In the genomic region with DNA sequence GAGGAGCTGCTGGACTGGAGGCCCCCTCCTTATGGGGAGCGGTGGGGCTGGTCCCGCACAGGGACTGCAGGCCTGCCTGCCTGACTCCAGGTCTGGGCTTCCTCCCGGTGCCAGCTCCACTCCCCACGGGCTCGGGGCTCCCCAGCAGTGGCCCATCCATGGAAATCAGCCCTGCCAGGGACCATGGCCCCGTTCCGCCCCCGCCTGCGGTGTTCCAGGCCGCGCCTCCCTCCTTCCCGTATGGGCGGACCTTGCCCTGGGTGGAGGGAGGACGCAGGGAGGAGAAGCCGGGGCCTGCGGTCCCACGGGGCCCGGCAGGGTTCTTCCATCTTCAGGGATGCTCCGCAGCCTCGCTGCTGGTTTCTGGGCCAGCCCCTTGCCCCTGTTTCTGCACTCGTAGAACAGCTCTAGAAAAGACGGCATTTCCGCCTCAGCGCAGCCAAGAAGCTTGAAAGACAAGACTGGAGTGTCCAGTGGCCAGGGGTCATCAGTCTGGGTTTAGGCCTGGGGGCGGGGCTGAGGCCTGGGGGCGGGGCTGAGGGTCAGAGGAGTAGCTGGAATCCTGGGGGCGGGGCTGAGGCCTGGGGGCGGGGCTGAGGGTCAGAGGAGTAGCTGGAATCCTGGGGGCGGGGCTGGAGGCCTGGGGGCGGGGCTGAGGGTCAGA, we compare ENCODE assay signal across 18 cellular contexts.
"Had no signal": no experiment of that assay in that cellular context is flagged by ENCODE, and none has a peak within 500 bp of the region (broad histone marks: within the 10 kb centered on the region; RNA-seq: fewer than 3 reads in every experiment).

No MANE protein-coding gene starts in this region.

- H3K36me3 ChIP-seq: adrenal gland, ovary, tibial artery, vagina had no signal

- H3K4me3 ChIP-seq: adrenal gland, ovary, skin epidermis, tibial artery, vagina had no signal

- H3K4me1 ChIP-seq: adrenal gland, vagina had no signal

- H3K4me1 Mint-ChIP-seq: activated CD4-positive, alpha-beta T cell treated with anti-CD3 and anti-CD28 coated beads, Interleukin-2, amount 10 ng/mL, durations not matched to agents 24 days and 14 days; immature natural killer cell; stimulated activated effector memory CD8-positive, alpha-beta T cell treated with anti-CD3 and anti-CD28 coated beads, Interleukin-12 subunit alpha, Interleukin-12 subunit beta, amount 100 ng/mL, for 72 hours; T-cell had no signal

- H3K27ac Mint-ChIP-seq: activated CD4-positive, alpha-beta T cell treated with anti-CD3 and anti-CD28 coated beads, Interleukin-2, amount 10 ng/mL, durations not matched to agents 24 days and 14 days; activated naive CD4-positive, alpha-beta T cell treated with anti-CD3 and anti-CD28 coated beads for 36 hours; effector memory CD8-positive, alpha-beta T cell; immature natural killer cell; stimulated activated effector memory CD8-positive, alpha-beta T cell treated with anti-CD3 and anti-CD28 coated beads, Interleukin-12 subunit alpha, Interleukin-12 subunit beta, amount 100 ng/mL, for 72 hours; T-cell had no signal

- ATAC-seq: effector memory CD8-positive, alpha-beta T cell; stimulated activated effector memory CD8-positive, alpha-beta T cell treated with anti-CD3 and anti-CD28 coated beads, Interleukin-12 subunit alpha, Interleukin-12 subunit beta, amount 100 ng/mL, for 72 hours; T-cell had no signal

- DNase-seq: activated CD4-positive, alpha-beta T cell treated with anti-CD3 and anti-CD28 coated beads, Interleukin-2, amount 10 ng/mL, durations not matched to agents 24 days and 14 days; activated CD8-positive, alpha-beta memory T cell treated with anti-CD3 and anti-CD28 coated beads for 24 hours; activated naive CD4-positive, alpha-beta T cell treated with anti-CD3 and anti-CD28 coated beads for 36 hours; adrenal gland; central memory CD4-positive, alpha-beta T cell; cortex of kidney; effector memory CD8-positive, alpha-beta T cell; erythroblast; hypothalamus; immature natural killer cell; mesenchymal stem cell; T-cell; T1000 had no signal

- H3K4me3 Mint-ChIP-seq: activated CD4-positive, alpha-beta T cell treated with anti-CD3 and anti-CD28 coated beads, Interleukin-2, amount 10 ng/mL, durations not matched to agents 24 days and 14 days; activated naive CD4-positive, alpha-beta T cell treated with anti-CD3 and anti-CD28 coated beads for 36 hours; effector memory CD8-positive, alpha-beta T cell; immature natural killer cell; stimulated activated effector memory CD8-positive, alpha-beta T cell treated with anti-CD3 and anti-CD28 coated beads, Interleukin-12 subunit alpha, Interleukin-12 subunit beta, amount 100 ng/mL, for 72 hours; T-cell had no signal

- H3K36me3 Mint-ChIP-seq: immature natural killer cell; stimulated activated effector memory CD8-positive, alpha-beta T cell treated with anti-CD3 and anti-CD28 coated beads, Interleukin-12 subunit alpha, Interleukin-12 subunit beta, amount 100 ng/mL, for 72 hours; T-cell had no signal

- H3K9me3 ChIP-seq: adrenal gland, ovary, tibial artery, vagina had no signal

- H3K9me3 Mint-ChIP-seq: activated CD4-positive, alpha-beta T cell treated with anti-CD3 and anti-CD28 coated beads, Interleukin-2, amount 10 ng/mL, durations not matched to agents 24 days and 14 days; activated naive CD4-positive, alpha-beta T cell treated with anti-CD3 and anti-CD28 coated beads for 36 hours; effector memory CD8-positive, alpha-beta T cell; immature natural killer cell; stimulated activated effector memory CD8-positive, alpha-beta T cell treated with anti-CD3 and anti-CD28 coated beads, Interleukin-12 subunit alpha, Interleukin-12 subunit beta, amount 100 ng/mL, for 72 hours; T-cell had no signal
